ENCODE assay signal across 27 cellular contexts in genomic region chr16:9232102-9232501, GRCh38.
"Had no signal": no experiment of that assay in that cellular context is flagged by ENCODE, and none has a peak within 500 bp of the region (broad histone marks: within the 10 kb centered on the region; RNA-seq: fewer than 3 reads in every experiment).

No MANE protein-coding gene starts in this region.

- H3K36me3 Mint-ChIP-seq: activated naive CD4-positive, alpha-beta T cell treated with anti-CD3 and anti-CD28 coated beads, Interleukin-2, amount 10 ng/mL, durations not matched to agents 7 days and 5 days; activated naive CD4-positive, alpha-beta T cell treated with anti-CD3 and anti-CD28 coated beads, Interleukin-2, amount 50 U/mL, for 72 hours; activated naive CD8-positive, alpha-beta T cell treated with anti-CD3 and anti-CD28 coated beads, Interleukin-2, amount 10 ng/mL, durations not matched to agents 7 days and 5 days; brain had no signal

- H3K36me3 ChIP-seq: ascending aorta, breast epithelium, cardiac muscle cell, colonic mucosa, heart left ventricle had no signal

- H3K27ac Mint-ChIP-seq: activated B cell treated with CpG ODN at 0.5 μM for 24 hours; activated CD8-positive, alpha-beta T cell treated with anti-CD3 and anti-CD28 coated beads for 36 hours; activated naive CD4-positive, alpha-beta T cell treated with anti-CD3 and anti-CD28 coated beads, Interleukin-2, amount 10 ng/mL, durations not matched to agents 7 days and 5 days; activated naive CD4-positive, alpha-beta T cell treated with anti-CD3 and anti-CD28 coated beads, Interleukin-2, amount 50 U/mL, for 72 hours; activated naive CD8-positive, alpha-beta T cell treated with anti-CD3 and anti-CD28 coated beads, Interleukin-2, amount 10 ng/mL, durations not matched to agents 7 days and 5 days; activated T-helper 1 cell treated with anti-CD3 and anti-CD28 coated beads, Interleukin-12 subunit alpha, Interleukin-12 subunit beta, Interleukin-2, Interleukin-4 antibody, amounts not matched to agents 30 ng/mL and 10 ng/mL and 1 ng/mL, durations not matched to agents 14 hours and 24 hours and 36 hours; activated T-helper 2 cell treated with anti-CD3 and anti-CD28 coated beads, Interferon-gamma antibody, Interleukin-2, Interleukin-4, amounts not matched to agents 10 μg/mL and 5 μg/mL and 100 μg/mL, durations not matched to agents 14 hours and 24 hours and 36 hours had no signal

- H3K9me3 Mint-ChIP-seq: activated B cell treated with CpG ODN at 0.5 μM for 24 hours; activated CD8-positive, alpha-beta T cell treated with anti-CD3 and anti-CD28 coated beads for 36 hours; activated naive CD4-positive, alpha-beta T cell treated with anti-CD3 and anti-CD28 coated beads, Interleukin-2, amount 10 ng/mL, durations not matched to agents 7 days and 5 days; activated naive CD4-positive, alpha-beta T cell treated with anti-CD3 and anti-CD28 coated beads, Interleukin-2, amount 50 U/mL, for 72 hours; activated naive CD8-positive, alpha-beta T cell treated with anti-CD3 and anti-CD28 coated beads, Interleukin-2, amount 10 ng/mL, durations not matched to agents 7 days and 5 days; activated T-cell treated with anti-CD3 and anti-CD28 coated beads, Interleukin-2, amount 50 U/mL, for 4 hours; activated T-helper 1 cell treated with anti-CD3 and anti-CD28 coated beads, Interleukin-12 subunit alpha, Interleukin-12 subunit beta, Interleukin-2, Interleukin-4 antibody, amounts not matched to agents 30 ng/mL and 10 ng/mL and 1 ng/mL, durations not matched to agents 14 hours and 24 hours and 36 hours; brain had no signal

- H3K4me3 ChIP-seq: ascending aorta, breast epithelium, cardiac muscle cell, colonic mucosa, heart left ventricle had no signal

- ATAC-seq: activated CD4-positive, CD25-positive, alpha-beta regulatory T cell treated with anti-CD3 and anti-CD28 coated beads, Interleukin-2, amount 50 U/mL, for 24 hours; activated CD8-positive, alpha-beta T cell treated with anti-CD3 and anti-CD28 coated beads for 36 hours; activated naive CD4-positive, alpha-beta T cell treated with anti-CD3 and anti-CD28 coated beads, Interleukin-2, amount 50 U/mL, for 72 hours; activated T-cell treated with anti-CD3 and anti-CD28 coated beads, Interleukin-2, amount 50 U/mL, for 4 hours; esophagus mucosa had no signal

- H3K27me3 ChIP-seq: ascending aorta, breast epithelium, cardiac muscle cell, colonic mucosa, heart left ventricle had no signal

- DNase-seq: activated B cell treated with CpG ODN at 0.5 μM for 24 hours; activated CD4-positive, alpha-beta T cell treated with anti-CD3 and anti-CD28 coated beads for 48 hours; activated CD4-positive, alpha-beta T cell treated with anti-CD3 and anti-CD28 coated beads, Interleukin-2, amount 50 U/mL, for 1 hour; activated CD4-positive, alpha-beta T cell treated with anti-CD3 and anti-CD28 coated beads, Interleukin-2, amount 50 U/mL, for 48 hours; activated CD8-positive, alpha-beta memory T cell treated with anti-CD3 and anti-CD28 coated beads for 24 hours; activated CD8-positive, alpha-beta T cell treated with anti-CD3 and anti-CD28 coated beads for 36 hours; activated gamma-delta T cell; activated naive CD4-positive, alpha-beta T cell; activated naive CD4-positive, alpha-beta T cell treated with anti-CD3 and anti-CD28 coated beads, Interleukin-2, amount 10 ng/mL, durations not matched to agents 7 days and 5 days; activated naive CD8-positive, alpha-beta T cell treated with anti-CD3 and anti-CD28 coated beads, Interleukin-2, amount 10 ng/mL, durations not matched to agents 7 days and 5 days; activated T-cell treated with anti-CD3 and anti-CD28 coated beads, Interleukin-2, amount 50 U/mL, for 4 hours; central memory CD4-positive, alpha-beta T cell; cerebellar nuclear complex; colonic mucosa; effector CD8-positive, alpha-beta T cell; foreskin fibroblast; T-helper 2 cell had no signal

- H3K4me1 ChIP-seq: ascending aorta, breast epithelium, colonic mucosa had no signal

- H3K9me3 ChIP-seq: ascending aorta, breast epithelium, colonic mucosa, heart left ventricle had no signal

- H3K4me1 Mint-ChIP-seq: activated B cell treated with CpG ODN at 0.5 μM for 24 hours; activated naive CD4-positive, alpha-beta T cell treated with anti-CD3 and anti-CD28 coated beads, Interleukin-2, amount 10 ng/mL, durations not matched to agents 7 days and 5 days; activated naive CD8-positive, alpha-beta T cell treated with anti-CD3 and anti-CD28 coated beads, Interleukin-2, amount 10 ng/mL, durations not matched to agents 7 days and 5 days had no signal

- H3K4me3 Mint-ChIP-seq: activated B cell treated with CpG ODN at 0.5 μM for 24 hours; activated CD8-positive, alpha-beta T cell treated with anti-CD3 and anti-CD28 coated beads for 36 hours; activated naive CD4-positive, alpha-beta T cell treated with anti-CD3 and anti-CD28 coated beads, Interleukin-2, amount 10 ng/mL, durations not matched to agents 7 days and 5 days; activated naive CD8-positive, alpha-beta T cell treated with anti-CD3 and anti-CD28 coated beads, Interleukin-2, amount 10 ng/mL, durations not matched to agents 7 days and 5 days; activated T-cell treated with anti-CD3 and anti-CD28 coated beads, Interleukin-2, amount 50 U/mL, for 4 hours; activated T-helper 1 cell treated with anti-CD3 and anti-CD28 coated beads, Interleukin-12 subunit alpha, Interleukin-12 subunit beta, Interleukin-2, Interleukin-4 antibody, amounts not matched to agents 30 ng/mL and 10 ng/mL and 1 ng/mL, durations not matched to agents 14 hours and 24 hours and 36 hours had no signal

- H3K27ac ChIP-seq: ascending aorta, breast epithelium, cardiac muscle cell, colonic mucosa, heart left ventricle had no signal
